In the genomic region with DNA sequence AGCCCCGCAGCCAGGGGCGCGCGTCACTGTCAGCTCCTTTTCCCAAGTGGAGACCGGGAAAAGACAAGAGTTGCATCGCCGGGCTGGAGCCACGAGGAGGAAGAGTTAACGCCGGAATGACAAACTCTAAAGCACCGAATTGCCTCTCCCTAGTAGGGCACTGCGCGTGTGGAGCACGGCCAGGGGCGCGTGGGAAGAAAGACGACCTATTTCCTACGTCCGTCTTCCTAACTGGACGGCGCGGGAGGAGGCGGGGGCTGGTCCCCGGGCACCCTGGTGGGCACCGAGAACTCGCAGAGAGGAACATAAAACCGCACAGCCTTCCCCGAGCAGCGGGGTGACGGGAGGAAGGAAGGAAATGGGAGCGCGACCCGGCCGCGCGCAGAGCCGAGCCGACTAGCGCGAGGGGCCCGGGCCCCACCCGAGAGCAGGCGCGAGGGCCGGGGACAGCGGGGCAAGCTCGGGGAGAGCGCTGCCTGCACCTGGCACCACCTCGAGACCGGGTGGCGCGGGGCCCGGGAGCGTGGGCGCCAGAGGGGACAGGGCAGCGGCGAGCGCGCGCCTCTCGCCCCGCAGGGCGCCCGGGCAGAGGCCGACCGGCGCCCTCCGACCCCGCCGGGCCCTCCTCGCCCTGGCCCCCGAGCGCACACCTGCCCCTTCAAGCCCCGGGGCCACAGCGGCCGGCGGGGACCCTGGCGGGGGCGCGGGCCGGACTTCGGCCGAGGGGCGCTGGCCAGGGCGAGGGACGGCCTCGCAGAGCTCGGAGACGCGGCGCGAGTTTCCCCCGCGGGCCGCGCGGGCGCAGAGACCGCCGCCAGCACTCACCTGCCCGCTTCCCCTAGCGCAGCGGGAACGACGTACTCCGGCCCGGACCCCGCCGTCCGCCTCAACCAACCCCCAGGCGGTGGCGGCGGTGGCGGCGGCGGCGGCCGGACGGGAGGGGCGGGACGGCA, we compare ENCODE assay signal across 8 cellular contexts. TPM values are rescaled to one million over a fixed set of nuclear protein-coding genes. Genes with fewer than 3 reads are reported as not detected.
A peak's percentile ranks its signal among the peaks of the same experiment; 100 is the strongest.
DNase-seq lines count a peak whose midpoint lies in the region; ATAC-seq lines count a peak whose summit lies in the region.

No MANE protein-coding gene starts in this region.

- ATAC-seq in HG02763 (IDR thresholded peaks at IDR 0.05; ENCODE audit: unreplicated experiment) (peak; percentile 2), esophagus mucosa (peak; percentile 0)

- no peaks in the 10 kb centered on the region for H3K9me3 ChIP-seq in mucosa of stomach (ENCODE audit: control insufficient read depth, low read length)

- H3K4me3 ChIP-seq in mucosa of stomach (ENCODE audit: low read length): peak overlapping the region; percentile 48

- H3K36me3 ChIP-seq in mucosa of stomach (ENCODE audit: control insufficient read depth, insufficient read depth, low read length): no peaks in the 10 kb centered on the region

- H3K27me3 ChIP-seq in mucosa of stomach (ENCODE audit: control insufficient read depth, insufficient read depth, low read length): no peaks in the 10 kb centered on the region

- DNase-seq in NCI-H2227 (lab: John Stamatoyannopoulos, UW; ENCODE audit: unreplicated experiment) (peak; percentile 49), NCI-H2227 treated with DMSO at 0.1 percent for 48 hours (lab: John Stamatoyannopoulos, UW) (no peak), NCI-H748 (lab: John Stamatoyannopoulos, UW; ENCODE audit: unreplicated experiment) (peak; percentile 68)
- peak; percentile 55 to 62 for DNase-seq in activated T-cell treated with anti-CD3 and anti-CD28 coated beads, Interleukin-2, amount 50 U/mL, for 48 hours
- DNase-seq in stimulated activated naive CD4-positive, alpha-beta T cell (lab: John Stamatoyannopoulos, UW): peak in 4 of 6 experiments; percentile 17 to 31 (median 27)

- peak overlapping the region; percentile 64 for H3K9ac ChIP-seq in mucosa of stomach (ENCODE audit: low read length)

- peaks cover 21% of the 10 kb centered on the region for H3K4me1 ChIP-seq in mucosa of stomach (ENCODE audit: control insufficient read depth, insufficient read depth, low read length)

RNA-seq across cellular contexts. Expression of gene SETD3, which starts 0.5 kb away (rescaled TPM):
- total RNA-seq in esophagus mucosa: 29.9 TPM

RNA-seq across cellular contexts. Expression of gene CCNK, which starts 1.0 kb away (rescaled TPM):
- total RNA-seq in esophagus mucosa: 37.1 TPM
